Comparison of ENCODE assay signal across 14 cellular contexts in the genomic region with DNA sequence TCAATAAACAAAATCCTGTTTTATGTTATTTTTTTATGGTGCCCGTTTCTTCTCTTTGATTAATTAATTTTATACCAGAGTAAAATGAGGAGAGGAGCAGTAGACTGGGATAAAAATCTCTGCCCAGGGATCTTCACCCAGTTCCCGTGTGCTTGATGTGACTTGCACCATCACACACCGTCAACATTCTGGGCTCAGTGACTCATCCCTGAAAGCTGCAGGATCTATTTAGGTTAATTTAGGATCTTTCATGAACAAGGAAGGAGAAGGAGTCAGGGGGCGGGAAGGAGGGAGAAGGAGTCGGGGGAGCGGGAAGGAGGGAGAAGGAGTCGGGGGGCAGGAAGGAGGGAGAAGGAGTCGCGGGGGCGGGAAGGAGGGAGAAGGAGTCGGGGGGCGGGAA.
DNase-seq lines count a peak whose midpoint lies in the region; ATAC-seq, FAIRE-seq and TF ChIP-seq lines count a peak whose summit lies in the region.
"Had no signal": no experiment of that assay in that cellular context is flagged by ENCODE, and none has a peak within 500 bp of the region (broad histone marks: within the 10 kb centered on the region; RNA-seq: fewer than 3 reads in every experiment).

No MANE protein-coding gene starts in this region.

- no peaks in the 10 kb centered on the region for H3K9me1 ChIP-seq in keratinocyte (ENCODE audit: control insufficient read depth, extremely low read depth, insufficient read depth, low read length)

- ATAC-seq in HG02759 (IDR thresholded peaks at IDR 0.05; ENCODE audit: unreplicated experiment) = no peak
- ATAC-seq: naive thymus-derived CD8-positive, alpha-beta T cell; Right ventricle myocardium inferior had no signal

- peaks cover 5% of the 10 kb centered on the region for H3K36me3 Mint-ChIP-seq in chondrocyte (ENCODE audit: low read depth)

- TF ChIP-seq CTCF in chondrocyte (IDR thresholded peaks at IDR 0.05) = no peak
- no peak for TF ChIP-seq CTCF in keratinocyte (optimal IDR thresholded peaks at IDR 0.05 in 1 of 3, IDR thresholded peaks at IDR 0.05 in 1 of 3, conservative IDR thresholded peaks at IDR 0.05 in 1 of 3; ENCODE audit: extremely low read depth in 1 of 3, insufficient read depth in 2 of 3, low read length in 3 of 3)

- no peak overlapping the region for H3K27ac Mint-ChIP-seq in chondrocyte (ENCODE audit: unreplicated experiment)
- H3K27ac Mint-ChIP-seq: naive thymus-derived CD8-positive, alpha-beta T cell had no signal

- H3K4me3 ChIP-seq in HUES64 (ENCODE audit: low read length) (peak overlapping the region; percentile 29; the same call in 1 of the 2 replicates), keratinocyte (ENCODE audit: control insufficient read depth in 2 of 3, extremely low read depth in 1 of 3, insufficient read depth in 2 of 3, low read depth in 1 of 3, low read length in 3 of 3) (peak overlapping the region in 1 of 3 experiments; percentile 25)
- H3K4me3 ChIP-seq: skin epidermis had no signal

- peaks cover 6% of the 10 kb centered on the region for H3K4me1 Mint-ChIP-seq in chondrocyte (ENCODE audit: low read depth)

- H3K36me3 ChIP-seq in HUES64 (ENCODE audit: insufficient read depth, low read length) (no peaks in the 10 kb centered on the region), keratinocyte (ENCODE audit: control insufficient read depth in 2 of 2, extremely low read depth in 1 of 2, insufficient read depth in 2 of 2, low read length in 2 of 2) (no peaks in the 10 kb centered on the region)

- peak overlapping the region; percentile 21 for H2AFZ ChIP-seq in keratinocyte (ENCODE audit: control insufficient read depth, low read length)

- peak; percentile 84 for FAIRE-seq in keratinocyte (lab: Jason Lieb, UNC)
- FAIRE-seq: A204.1 had no signal

- peak overlapping the region; percentile 47 for H3K4me3 Mint-ChIP-seq in chondrocyte (ENCODE audit: unreplicated experiment)
- H3K4me3 Mint-ChIP-seq: naive thymus-derived CD8-positive, alpha-beta T cell had no signal

- H3K27me3 Mint-ChIP-seq in chondrocyte (ENCODE audit: low read depth) = no peaks in the 10 kb centered on the region
- H3K27me3 Mint-ChIP-seq: naive thymus-derived CD8-positive, alpha-beta T cell had no signal

- H3K9ac ChIP-seq in HUES64 (ENCODE audit: low read depth, low read length) (no peak overlapping the region), keratinocyte (ENCODE audit: control insufficient read depth, extremely low read depth, insufficient read depth, low read length) (no peak overlapping the region)

- no peaks in the 10 kb centered on the region for H3K9me3 ChIP-seq in HUES64 (ENCODE audit: insufficient read depth, low read depth, low read length)
- no peaks in the 10 kb centered on the region for H3K9me3 ChIP-seq in keratinocyte (ENCODE audit: control insufficient read depth, low read depth, low read length)

- H3K79me2 ChIP-seq in keratinocyte (ENCODE audit: control insufficient read depth, insufficient read depth, low read length) = no peaks in the 10 kb centered on the region

- H3K9me3 Mint-ChIP-seq in chondrocyte (ENCODE audit: low read depth) = peaks cover under 1% of the 10 kb centered on the region

- dilution Hi-C loops in keratinocyte (cut with MboI; ENCODE audit: extremely low pct_ligation_motif_present, low sequenced_read_pairs) = no loop called here

- DNase-seq in 8988T = peak; percentile 20
- DNase-seq in chondrocyte (ENCODE audit: low spot score) = no peak
- DNase-seq in keratinocyte (ENCODE audit: low read depth, low spot score) = peak; percentile 21
- DNase-seq in retina = no peak
- DNase-seq in GM03348 (ENCODE audit: low spot score) = no peak
- DNase-seq in SW 1271 (lab: John Stamatoyannopoulos, UW) = no peak
- DNase-seq: activated gamma-delta T cell treated with Interleukin-2 at 50 U/mL for 16 hours; naive thymus-derived CD8-positive, alpha-beta T cell; NCI-H524 had no signal

- H3K4me2 ChIP-seq in keratinocyte (ENCODE audit: control insufficient read depth, extremely low read depth, insufficient read depth, low read depth, low read length) = peak overlapping the region; percentile 67

- peaks cover 4% of the 10 kb centered on the region; the same call in 1 of the 2 replicates for H3K4me1 ChIP-seq in HUES64 (ENCODE audit: insufficient read depth, low read length)
- peaks cover 5% of the 10 kb centered on the region for H3K4me1 ChIP-seq in keratinocyte (ENCODE audit: control insufficient read depth, extremely low read depth, insufficient read depth, low read length)

- no peaks in the 10 kb centered on the region for H4K20me1 ChIP-seq in keratinocyte (ENCODE audit: control insufficient read depth, extremely low read depth, insufficient read depth, low read length)

- H3K27me3 ChIP-seq in HUES64 (ENCODE audit: insufficient read depth, low read length) (no peaks in the 10 kb centered on the region), keratinocyte (ENCODE audit: control insufficient read depth, extremely low read depth, insufficient read depth, low read length) (no peaks in the 10 kb centered on the region)

- WGBS in HUES64 = 48% methylated on average over 6 of the region's 12 CpGs

- no peak overlapping the region; the same call in 1 of the 2 replicates for H3K27ac ChIP-seq in HUES64 (ENCODE audit: low read depth, low read length)
- no peak overlapping the region for H3K27ac ChIP-seq in keratinocyte (ENCODE audit: control insufficient read depth, insufficient read depth, low read length)
- H3K27ac ChIP-seq: skin epidermis had no signal

Comparison
In these comparisons a context has a peak if more than half of its experiments do, and no peak if none do; other contexts are left out.
1. DNase-seq: peak in 8988T (single experiment) and keratinocyte (single experiment); none in chondrocyte (single experiment), retina (single experiment), GM03348 (single experiment) and SW 1271 (0 of 2).